In genomic region chr12:89162704-89163261, GRCh38 we compare ENCODE assay signal across 9 cellular contexts.
A peak's percentile ranks its signal among the peaks of the same experiment; 100 is the strongest.
DNase-seq lines count a peak whose midpoint lies in the region; ATAC-seq, FAIRE-seq and TF ChIP-seq lines count a peak whose summit lies in the region.
"Had no signal": no experiment of that assay in that cellular context is flagged by ENCODE, and none has a peak within 500 bp of the region (broad histone marks: within the 10 kb centered on the region; RNA-seq: fewer than 3 reads in every experiment).

No MANE protein-coding gene starts in this region.

- H3K79me2 ChIP-seq in endothelial cell of umbilical vein (ENCODE audit: control insufficient read depth, insufficient read depth, low read length) (no peaks in the 10 kb centered on the region), Karpas-422 (ENCODE audit: low read length) (no peaks in the 10 kb centered on the region)

- H2AFZ ChIP-seq in endothelial cell of umbilical vein (ENCODE audit: low read depth, low read length) (peak overlapping the region; percentile 46), Karpas-422 (ENCODE audit: low read length) (no peak overlapping the region)

- H3K27ac ChIP-seq in endothelial cell of umbilical vein (ENCODE audit: insufficient read depth, low read depth, low read length) = peak overlapping the region; percentile 97
- H3K27ac ChIP-seq in transverse colon = peak overlapping the region; percentile 53 to 80 (median 78)
- no peak overlapping the region for H3K27ac ChIP-seq in Karpas-422 (ENCODE audit: low read length)
- H3K27ac ChIP-seq: cardiac muscle cell had no signal

- no peaks in the 10 kb centered on the region for H3K9me3 ChIP-seq in endothelial cell of umbilical vein (replicated peaks; ENCODE audit: control insufficient read depth, insufficient read depth, low read length)
- H3K9me3 ChIP-seq in transverse colon = no peaks in the 10 kb centered on the region
- H3K9me3 ChIP-seq in Karpas-422 (ENCODE audit: low read length) = no peaks in the 10 kb centered on the region

- in situ Hi-C loops in transverse colon (cut with MboI; ENCODE audit: low pct_ligation_motif_present in 1 of 4, low pct_unique_long_range_greater_than_20kb in 1 of 4, low sequenced_read_pairs in 3 of 4) = no loop called here

- 50 to 60% methylated on average over 1 of the region's 1 CpG for WGBS in transverse colon (ENCODE audit: low coverage in 1 of 2), 2 donors

- CTCF ChIA-PET in endothelial cell of umbilical vein (lab: Charles Lee) = interaction anchor here (0.6 to 2.0 kb wide), 6 partner anchors 9 to 361 kb away, joined by 3 to 7 read pairs (median 4); partner anchors contain the start of gene GALNT4

- TF ChIP-seq POLR2A in endothelial cell of umbilical vein (IDR thresholded peaks at IDR 0.05; ENCODE audit: low read depth, low read length) (peak; percentile 25), transverse colon (IDR thresholded peaks at IDR 0.05) (no peak)

- H4K20me1 ChIP-seq in endothelial cell of umbilical vein (replicated peaks; ENCODE audit: control insufficient read depth, extremely low read depth, insufficient read depth, low read length) (no peaks in the 10 kb centered on the region), Karpas-422 (ENCODE audit: insufficient read depth, low read depth, low read length) (no peaks in the 10 kb centered on the region)

- POLR2A ChIA-PET in endothelial cell of umbilical vein (lab: Charles Lee) = interaction anchor here (1.5 to 1.7 kb wide), 2 partner anchors 183 to 189 kb away, joined by 4 to 9 read pairs; partner anchors contain the start of gene DUSP6

- peak; percentile 26 for TF ChIP-seq EP300 in transverse colon (IDR thresholded peaks at IDR 0.05; ENCODE audit: low read depth)

- FAIRE-seq in endothelial cell of umbilical vein (lab: Jason Lieb, UNC) = peak; percentile 83

- H3K4me2 ChIP-seq in endothelial cell of umbilical vein (ENCODE audit: insufficient read depth, low read length) (peak overlapping the region; percentile 56), Karpas-422 (ENCODE audit: low read depth, low read length, poor library complexity, severe bottlenecking) (no peak overlapping the region)

- dilution Hi-C loops in endothelial cell of umbilical vein (cut with MboI; ENCODE audit: extremely low pct_ligation_motif_present, low sequenced_read_pairs) = no loop called here

- DNase-seq in AG08396 (ENCODE audit: low spot score) = peak; percentile 60
- peak; percentile 58 for DNase-seq in UCSD-AML1 (lab: John Stamatoyannopoulos, UW; ENCODE audit: unreplicated experiment)
- peak; percentile 96 for DNase-seq in endothelial cell of umbilical vein (ENCODE audit: low read depth, low spot score)
- no peak for DNase-seq in natural killer cell
- peak; percentile 44 for DNase-seq in transverse colon
- no peak for DNase-seq in Karpas-422

- BruUV-seq in endothelial cell of umbilical vein (replicated peaks; lab: Mats Ljungman, UMichigan) = no TSS peak

- H3K9me1 ChIP-seq in endothelial cell of umbilical vein (replicated peaks; ENCODE audit: control insufficient read depth, extremely low read depth, insufficient read depth, low read length) = no peaks in the 10 kb centered on the region

- H3K4me3 ChIP-seq in endothelial cell of umbilical vein (replicated peaks in 1 of 3; ENCODE audit: insufficient read depth in 1 of 3, low read depth in 1 of 3, low read length in 3 of 3) (no peak overlapping the region), transverse colon (no peak overlapping the region), Karpas-422 (ENCODE audit: low read length) (no peak overlapping the region)
- H3K4me3 ChIP-seq: cardiac muscle cell had no signal

- peak overlapping the region; percentile 56 for H3K9ac ChIP-seq in endothelial cell of umbilical vein (replicated peaks; ENCODE audit: extremely low read depth, insufficient read depth, low read length)
- no peak overlapping the region for H3K9ac ChIP-seq in Karpas-422 (ENCODE audit: low read length)

- H3K9me2 ChIP-seq in Karpas-422 (replicated peaks; ENCODE audit: insufficient read depth, low read length) = no peaks in the 10 kb centered on the region

- H3K36me3 ChIP-seq in endothelial cell of umbilical vein (ENCODE audit: control insufficient read depth in 2 of 2, extremely low read depth in 1 of 2, insufficient read depth in 2 of 2, low read length in 2 of 2) = no peaks in the 10 kb centered on the region
- no peaks in the 10 kb centered on the region for H3K36me3 ChIP-seq in transverse colon
- H3K36me3 ChIP-seq in Karpas-422 (ENCODE audit: insufficient read depth, low read length) = no peaks in the 10 kb centered on the region
- H3K36me3 ChIP-seq: cardiac muscle cell had no signal

- no peaks in the 10 kb centered on the region for H3K27me3 ChIP-seq in endothelial cell of umbilical vein (ENCODE audit: control insufficient read depth in 2 of 2, insufficient read depth in 2 of 2, low read length in 2 of 2)
- H3K27me3 ChIP-seq in transverse colon = no peaks in the 10 kb centered on the region
- no peaks in the 10 kb centered on the region for H3K27me3 ChIP-seq in Karpas-422 (ENCODE audit: low read length)
- H3K27me3 ChIP-seq: cardiac muscle cell had no signal

- H3K27ac Mint-ChIP-seq in natural killer cell = no peak overlapping the region

- intact Hi-C loops in endothelial cell of umbilical vein (cut with micrococcal nuclease) (loop anchor here (1.0 to 10.0 kb wide), 6 partner anchors 72 to 298 kb away; no protein-coding TSS in a partner anchor), natural killer cell (cut with micrococcal nuclease) (no loop called here), transverse colon (cut with DNase I; ENCODE audit: low total_unique reads) (no loop called here)

- H3K4me1 ChIP-seq in endothelial cell of umbilical vein (ENCODE audit: control insufficient read depth, extremely low read depth, insufficient read depth, low read length) (peaks cover 61% of the 10 kb centered on the region), transverse colon (peaks cover 0 to 41% (median 13%) of the 10 kb centered on the region in 4 donors), Karpas-422 (ENCODE audit: low read length) (peaks cover 45% of the 10 kb centered on the region)

- H3K27me3 Mint-ChIP-seq in natural killer cell (ENCODE audit: low read depth in 2 of 2) = no peaks in the 10 kb centered on the region

- no peaks in the 10 kb centered on the region for H3K36me3 Mint-ChIP-seq in natural killer cell

- no peaks in the 10 kb centered on the region for H3K9me3 Mint-ChIP-seq in natural killer cell

- TF ChIP-seq CTCF in endothelial cell of umbilical vein (IDR thresholded peaks at IDR 0.05; ENCODE audit: extremely low read depth in 1 of 2, insufficient read depth in 1 of 2, low read depth in 1 of 2, low read length in 2 of 2) = no peak
- no peak for TF ChIP-seq CTCF in natural killer cell (IDR thresholded peaks at IDR 0.05)
- no peak for TF ChIP-seq CTCF in transverse colon (IDR thresholded peaks at IDR 0.05)

- ATAC-seq in HG03045 (IDR thresholded peaks at IDR 0.05; ENCODE audit: unreplicated experiment) (peak; percentile 46), natural killer cell (peak; percentile 55 to 86 (median 58)), GM18873 (IDR thresholded peaks at IDR 0.05; ENCODE audit: low FRiP score, unreplicated experiment) (no peak)

- no peak overlapping the region for H3K4me3 Mint-ChIP-seq in natural killer cell

- H3K4me1 Mint-ChIP-seq in natural killer cell = peaks cover 6% of the 10 kb centered on the region in 2 donors

TF ChIP-seq in endothelial cell of umbilical vein, 7 proteins besides CTCF, POLR2A, EP300 and RAD21:
- TF ChIP-seq FOS (IDR thresholded peaks at IDR 0.05; ENCODE audit: borderline replicate concordance, insufficient read depth, low read length) = peak; percentile 93
- TF ChIP-seq, protein P1, sequence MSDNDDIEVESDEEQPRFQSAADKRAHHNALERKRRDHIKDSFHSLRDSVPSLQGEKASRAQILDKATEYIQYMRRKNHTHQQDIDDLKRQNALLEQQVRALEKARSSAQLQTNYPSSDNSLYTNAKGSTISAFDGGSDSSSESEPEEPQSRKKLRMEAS (IDR thresholded peaks at IDR 0.05; ENCODE audit: insufficient read depth, insufficient read length) = no peak
- TF ChIP-seq GATA2 (IDR thresholded peaks at IDR 0.05; ENCODE audit: insufficient read depth, insufficient read length, low read depth, low read length) = peak; percentile 90
- TF ChIP-seq POLR2AphosphoS5 (IDR thresholded peaks at IDR 0.05; ENCODE audit: insufficient read depth, low read depth, low read length) = peak; percentile 62
- peak; percentile 72 for TF ChIP-seq JUN (IDR thresholded peaks at IDR 0.05; ENCODE audit: borderline replicate concordance, insufficient read depth, insufficient read length, low read depth)

Comparison
In these comparisons a context has a peak if more than half of its experiments do, and no peak if none do; other contexts are left out.
1. DNase-seq: peak in AG08396 (single experiment), UCSD-AML1 (single experiment), endothelial cell of umbilical vein (single experiment) and transverse colon (single experiment); none in natural killer cell (single experiment) and Karpas-422 (single experiment).